ENCODE assay signal across 8 cellular contexts in the genomic region with DNA sequence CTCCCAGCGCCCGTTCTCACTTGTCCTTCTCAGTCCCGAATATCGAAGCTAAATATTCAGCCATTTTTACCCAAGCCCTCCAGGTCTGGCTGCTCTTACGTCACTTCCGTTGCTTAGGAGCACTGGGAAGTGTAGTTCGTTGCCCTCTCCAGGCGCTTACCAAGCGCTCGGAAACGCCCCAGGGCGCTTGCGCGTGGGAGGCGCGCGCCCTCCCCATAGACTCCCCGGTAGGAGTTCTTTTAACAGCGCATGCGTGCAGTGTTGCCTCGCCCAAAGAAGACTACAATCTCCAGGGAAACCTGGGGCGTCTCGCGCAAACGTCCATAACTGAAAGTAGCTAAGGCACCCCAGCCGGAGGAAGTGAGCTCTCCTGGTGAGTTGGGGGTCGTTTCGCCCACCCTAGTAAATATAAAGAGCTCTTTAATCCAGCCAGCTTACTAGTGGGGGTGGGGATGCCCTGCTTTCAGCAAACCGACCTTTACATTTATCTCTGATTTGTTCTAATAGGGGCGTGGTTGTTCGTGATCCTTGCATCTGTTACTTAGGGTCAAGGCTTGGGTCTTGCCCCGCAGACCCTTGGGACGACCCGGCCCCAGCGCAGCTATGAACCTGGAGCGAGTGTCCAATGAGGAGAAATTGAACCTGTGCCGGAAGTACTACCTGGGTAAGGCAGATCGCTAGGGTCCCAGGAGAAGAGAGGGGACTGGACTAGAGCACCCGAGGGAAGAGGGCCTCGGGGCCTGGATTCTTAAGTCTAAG. TPM values are rescaled to one million over a fixed set of nuclear protein-coding genes. Genes with fewer than 3 reads are reported as not detected.
DNase-seq lines count a peak whose midpoint lies in the region; ATAC-seq, FAIRE-seq and TF ChIP-seq lines count a peak whose summit lies in the region.

Gene PSENEN, plus strand, starts transcription at position 324 of the 759 bp plus-strand sequence. Its CDS starts 280 bp downstream, at position 604.
A gene with protein sequence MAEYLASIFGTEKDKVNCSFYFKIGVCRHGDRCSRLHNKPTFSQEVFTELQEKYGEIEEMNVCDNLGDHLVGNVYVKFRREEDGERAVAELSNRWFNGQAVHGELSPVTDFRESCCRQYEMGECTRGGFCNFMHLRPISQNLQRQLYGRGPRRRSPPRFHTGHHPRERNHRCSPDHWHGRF (minus strand): TSS at position 91 of the 759 bp plus-strand sequence. CDS start 27 bp downstream, at position 64.

- H3K36me3 ChIP-seq in small intestine (ENCODE audit: control insufficient read depth in 2 of 2, insufficient read depth in 2 of 2, low read length in 2 of 2): no peaks in the 10 kb centered on the region

- H3K36me3 Mint-ChIP-seq in activated B cell treated with CpG ODN at 0.5 μM for 24 hours (ENCODE audit: low read depth): peaks cover 32% of the 10 kb centered on the region

- H3K9me3 Mint-ChIP-seq in activated B cell treated with CpG ODN at 0.5 μM for 24 hours: no peaks in the 10 kb centered on the region

- ATAC-seq in GM19023 (IDR thresholded peaks at IDR 0.05; ENCODE audit: unreplicated experiment) (peak; percentile 44), HG03196 (IDR thresholded peaks at IDR 0.05; ENCODE audit: unreplicated experiment) (peak; percentile 34), activated B cell treated with CpG ODN at 0.5 μM for 24 hours (ENCODE audit: low read depth) (peak; percentile 41)

- no peaks in the 10 kb centered on the region for H3K27me3 ChIP-seq in small intestine (ENCODE audit: control insufficient read depth in 2 of 2, insufficient read depth in 2 of 2, low read length in 2 of 2)

- no peaks in the 10 kb centered on the region for H3K9me3 ChIP-seq in small intestine (ENCODE audit: control insufficient read depth, low read depth)

- H3K4me1 ChIP-seq in small intestine (ENCODE audit: control insufficient read depth in 2 of 2, insufficient read depth in 1 of 2, low read depth in 1 of 2, low read length in 1 of 2): peaks cover 3 to 4% of the 10 kb centered on the region in 2 donors

- CTCF ChIA-PET in AG04449 (lab: Yijun Ruan, JAX): interaction anchor here (1.0 to 1.6 kb wide), 5 partner anchors 12 to 187 kb away, joined by 3 to 8 read pairs (median 4); partner anchors contain the start of gene PROSER3
- CTCF ChIA-PET in activated B cell treated with CpG ODN at 0.5 μM for 24 hours (lab: Charles Lee): interaction anchor here (1.0 to 1.6 kb wide), 2 partner anchors 11 to 51 kb away, joined by 3 to 4 read pairs; no protein-coding TSS in a partner anchor

- no peaks in the 10 kb centered on the region for H3K27me3 Mint-ChIP-seq in activated B cell treated with CpG ODN at 0.5 μM for 24 hours

- 0 to 1% (median 0%) methylated on average over 40 of the region's 40 CpGs for WGBS in small intestine, 3 donors

- H3K4me3 Mint-ChIP-seq in activated B cell treated with CpG ODN at 0.5 μM for 24 hours: peak within 1 kb of the TSS; percentile 92

- POLR2A ChIA-PET in AG04449 (lab: Yijun Ruan, JAX) (interaction anchor here (0.6 to 2.4 kb wide), 5 partner anchors 11 to 186 kb away, joined by 3 to 7 read pairs (median 3); partner anchors contain the start of gene HSPB6), activated B cell treated with CpG ODN at 0.5 μM for 24 hours (lab: Charles Lee) (interaction anchor here (0.6 to 5.2 kb wide), 24 partner anchors 12 to 1155 kb away, joined by 3 to 69 read pairs (median 4); partner anchors contain the start of genes COX6B1, HSPB6, NFKBID and POLR2I)

- peaks cover 69% of the 10 kb centered on the region for H3K4me1 Mint-ChIP-seq in activated B cell treated with CpG ODN at 0.5 μM for 24 hours

- H3K27ac Mint-ChIP-seq in activated B cell treated with CpG ODN at 0.5 μM for 24 hours: peak within 1 kb of the TSS; percentile 99

- TF ChIP-seq CTCF in AG04449 (IDR thresholded peaks at IDR 0.05; ENCODE audit: insufficient read depth, low read length, missing control alignments) (no peak), activated B cell treated with CpG ODN at 0.5 μM for 24 hours (IDR thresholded peaks at IDR 0.05) (no peak), cardiac fibroblast (IDR thresholded peaks at IDR 0.05; ENCODE audit: low read depth, low read length) (no peak)

- intact Hi-C loops in activated B cell treated with CpG ODN at 0.5 μM for 24 hours (cut with micrococcal nuclease): loop anchor here (1.0 to 10.0 kb wide), 7 partner anchors 29 to 1569 kb away; partner anchors contain the start of genes HAUS5, OVOL3, POLR2I and SDHAF1

- H3K4me3 ChIP-seq in AG04449 (ENCODE audit: low read depth, low read length): peak within 1 kb of the TSS; percentile 88
- H3K4me3 ChIP-seq in cardiac fibroblast (replicated peaks in 1 of 2; ENCODE audit: low read depth in 2 of 2, low read length in 2 of 2): peak within 1 kb of the TSS; percentile 76 to 86
- peak within 1 kb of the TSS; percentile 77 to 89 for H3K4me3 ChIP-seq in small intestine (ENCODE audit: low read depth in 1 of 2, low read length in 2 of 2)

- DNase-seq in AG04449 (ENCODE audit: low read depth, low spot score) (peak; percentile 97), NCI-H345 treated with DMSO at 0.1 percent for 48 hours (lab: John Stamatoyannopoulos, UW; ENCODE audit: unreplicated experiment) (peak; percentile 100), activated B cell treated with CpG ODN at 0.5 μM for 24 hours (peak; percentile 89), cardiac fibroblast (ENCODE audit: low read depth in 2 of 2) (peak; percentile 100), iPS-NIHi7 (ENCODE audit: extremely low spot score) (peak; percentile 84), small intestine (peak; percentile 100)

- FAIRE-seq in small intestine (lab: Jason Lieb, UNC): no peak

- peak within 1 kb of the TSS; percentile 92 to 100 for H3K27ac ChIP-seq in small intestine (ENCODE audit: low read depth in 1 of 2, low read length in 1 of 2)

RNA-seq across cellular contexts. Expression of gene PSENEN, which starts in this region (rescaled TPM):
- total RNA-seq in activated B cell treated with CpG ODN at 0.5 μM for 24 hours: 45.0 and 45.6 TPM in 2 replicates
- polyA plus RNA-seq in small intestine: 10 to 100 TPM; 59.7 to 95.9 (median 73.2) TPM

RNA-seq across cellular contexts. Expression of the second gene that starts in this region (rescaled TPM):
- 41.0 and 46.1 TPM in 2 replicates for total RNA-seq in activated B cell treated with CpG ODN at 0.5 μM for 24 hours
- 10 to 100 TPM; 14.6 to 99.7 (median 41.3) TPM for polyA plus RNA-seq in small intestine

Comparison
In these comparisons a context has a peak if more than half of its experiments do, and no peak if none do; other contexts are left out.
1. Peak in every context shown above with its lines: DNase-seq, ATAC-seq, H3K4me3 ChIP-seq and H3K27ac ChIP-seq.